Comparison of ENCODE assay signal across 29 cellular contexts in genomic region chr3:150766742-150767141, GRCh38. TPM values are rescaled to one million over a fixed set of nuclear protein-coding genes. Genes with fewer than 3 reads are reported as not detected.
A peak's percentile ranks its signal among the peaks of the same experiment; 100 is the strongest.
DNase-seq lines count a peak whose midpoint lies in the region; ATAC-seq, FAIRE-seq and TF ChIP-seq lines count a peak whose summit lies in the region.
"Had no signal": no experiment of that assay in that cellular context is flagged by ENCODE, and none has a peak within 500 bp of the region (broad histone marks: within the 10 kb centered on the region; RNA-seq: fewer than 3 reads in every experiment).

No MANE protein-coding gene starts in this region.

- H3K9me3 Mint-ChIP-seq in activated CD8-positive, alpha-beta memory T cell treated with anti-CD3 and anti-CD28 coated beads, Interleukin-2, amount 10 ng/mL, durations not matched to agents 7 days and 5 days (ENCODE audit: low read depth): no peaks in the 10 kb centered on the region
- no peaks in the 10 kb centered on the region for H3K9me3 Mint-ChIP-seq in astrocyte (ENCODE audit: unreplicated experiment)
- no peaks in the 10 kb centered on the region for H3K9me3 Mint-ChIP-seq in MCF 10A (ENCODE audit: unreplicated experiment)
- H3K9me3 Mint-ChIP-seq: central memory CD8-positive, alpha-beta T cell; nephron progenitor cell had no signal

- intact Hi-C loops in MCF 10A (cut with micrococcal nuclease): no loop called here
- intact Hi-C loops in kidney (cut with DNase I): no loop called here
- intact Hi-C loops in Right ventricle myocardium superior (cut with DNase I): no loop called here

- H3F3A ChIP-seq in DOHH2 (ENCODE audit: control insufficient read depth, insufficient read depth): peaks cover 11% of the 10 kb centered on the region

- CTCF ChIA-PET in activated CD8-positive, alpha-beta memory T cell treated with anti-CD3 and anti-CD28 coated beads, Interleukin-2, amount 10 ng/mL, durations not matched to agents 7 days and 5 days (lab: Charles Lee): interaction anchor here (1.4 to 1.6 kb wide), 3 partner anchors 10 to 98 kb away, joined by 3 to 6 read pairs (median 4); no protein-coding TSS in a partner anchor
- CTCF ChIA-PET in MCF 10A (lab: Yijun Ruan, JAX): interaction anchor here (0.7 to 3.6 kb wide), 5 partner anchors 10 to 300 kb away, joined by 3 to 17 read pairs (median 4); no protein-coding TSS in a partner anchor

- POLR2A ChIA-PET in MCF 10A (lab: Yijun Ruan, JAX): interaction anchor here (1.2 kb wide), 1 partner anchor 43 kb away, joined by 3 read pairs; no protein-coding TSS in a partner anchor

- TF ChIP-seq CTCF in DOHH2 (IDR thresholded peaks at IDR 0.05; ENCODE audit: low read depth, low read length, poor library complexity, severe bottlenecking): no peak
- TF ChIP-seq CTCF in OCI-LY3 (IDR thresholded peaks at IDR 0.05; ENCODE audit: low read depth, low read length): no peak
- no peak for TF ChIP-seq CTCF in astrocyte (IDR thresholded peaks at IDR 0.05; ENCODE audit: insufficient read depth, low read depth, low read length)
- TF ChIP-seq CTCF in MCF 10A (IDR thresholded peaks at IDR 0.05; ENCODE audit: unreplicated experiment): no peak
- no peak for TF ChIP-seq CTCF in kidney (IDR thresholded peaks at IDR 0.05; ENCODE audit: borderline replicate concordance, extremely low read depth, insufficient read depth)

- H3K4me3 ChIP-seq in DOHH2 (ENCODE audit: low read length) (peak overlapping the region; percentile 55), OCI-LY3 (ENCODE audit: low read length) (no peak overlapping the region), astrocyte (ENCODE audit: insufficient read depth, low read depth, low read length) (no peak overlapping the region), kidney (ENCODE audit: low read length in 2 of 2) (no peak overlapping the region)
- H3K4me3 ChIP-seq: A549, esophagus squamous epithelium, lung, ovary, skin epidermis, upper lobe of left lung had no signal

- no peaks in the 10 kb centered on the region for H3K36me3 ChIP-seq in DOHH2 (ENCODE audit: control insufficient read depth, low read length)
- no peaks in the 10 kb centered on the region for H3K36me3 ChIP-seq in OCI-LY3 (replicated peaks; ENCODE audit: low read depth, low read length)
- H3K36me3 ChIP-seq in astrocyte (ENCODE audit: insufficient read depth, low read length): no peaks in the 10 kb centered on the region
- no peaks in the 10 kb centered on the region for H3K36me3 ChIP-seq in kidney (ENCODE audit: control insufficient read depth in 1 of 2, insufficient read depth in 2 of 2, low read length in 2 of 2)
- H3K36me3 ChIP-seq: esophagus squamous epithelium, ovary, upper lobe of left lung had no signal

- H3K27ac ChIP-seq in DOHH2 (ENCODE audit: low read depth, low read length) (peak overlapping the region; percentile 21), OCI-LY3 (ENCODE audit: low read length) (no peak overlapping the region), astrocyte (ENCODE audit: low read depth, low read length) (no peak overlapping the region), kidney (ENCODE audit: low read depth in 2 of 2, low read length in 2 of 2) (no peak overlapping the region)
- H3K27ac ChIP-seq: A549, esophagus squamous epithelium, ovary, skin epidermis, upper lobe of left lung had no signal

- peak; percentile 37 for DNase-seq in activated CD8-positive, alpha-beta memory T cell treated with anti-CD3 and anti-CD28 coated beads for 24 hours
- DNase-seq in activated CD8-positive, alpha-beta memory T cell treated with anti-CD3 and anti-CD28 coated beads, Interleukin-2, amount 10 ng/mL, durations not matched to agents 7 days and 5 days: no peak
- no peak for DNase-seq in astrocyte (ENCODE audit: low read depth)
- DNase-seq in MCF 10A (ENCODE audit: unreplicated experiment): no peak
- DNase-seq in kidney: no peak
- DNase-seq in Right ventricle myocardium superior: no peak
- DNase-seq: activated CD4-positive, alpha-beta T cell treated with anti-CD3 and anti-CD28 coated beads, Interleukin-2, amount 50 U/mL, for 1 hour; COR-L47; dermis blood vessel endothelial cell; esophagus squamous epithelium; foreskin melanocyte; GDM1; KBM-7; NCI-H1436 treated with DMSO at 0.1 percent for 48 hours; NCI-H446 treated with DMSO at 0.1 percent for 48 hours; NCI-H82; nephron progenitor cell; OCI-M1; ovary; upper lobe of left lung had no signal

- no peak overlapping the region for H3K4me3 Mint-ChIP-seq in activated CD8-positive, alpha-beta memory T cell treated with anti-CD3 and anti-CD28 coated beads, Interleukin-2, amount 10 ng/mL, durations not matched to agents 7 days and 5 days
- H3K4me3 Mint-ChIP-seq in astrocyte (ENCODE audit: unreplicated experiment): no peak overlapping the region
- H3K4me3 Mint-ChIP-seq in MCF 10A (ENCODE audit: unreplicated experiment): no peak overlapping the region
- H3K4me3 Mint-ChIP-seq: central memory CD8-positive, alpha-beta T cell; nephron progenitor cell had no signal

- H3K79me2 ChIP-seq in DOHH2 (ENCODE audit: control insufficient read depth, low read length): peaks cover 6% of the 10 kb centered on the region
- H3K79me2 ChIP-seq in OCI-LY3 (ENCODE audit: low read length): peaks cover 14% of the 10 kb centered on the region
- peaks cover 7% of the 10 kb centered on the region for H3K79me2 ChIP-seq in astrocyte (ENCODE audit: insufficient read depth, low read length)

- peaks cover 50% of the 10 kb centered on the region for H3K4me1 ChIP-seq in DOHH2 (ENCODE audit: control insufficient read depth, low read length)
- peaks cover 34% of the 10 kb centered on the region for H3K4me1 ChIP-seq in OCI-LY3 (ENCODE audit: low read length)
- peaks cover 18% of the 10 kb centered on the region for H3K4me1 ChIP-seq in astrocyte (ENCODE audit: insufficient read depth, low read length)
- peaks cover 4 to 6% of the 10 kb centered on the region in 2 donors for H3K4me1 ChIP-seq in kidney (ENCODE audit: control insufficient read depth in 1 of 2, insufficient read depth in 1 of 2, low read depth in 1 of 2, low read length in 2 of 2)

- BruUV-seq in MCF 10A (replicated peaks; lab: Mats Ljungman, UMichigan): no TSS peak

- no peak for FAIRE-seq in astrocyte (lab: Jason Lieb, UNC)
- FAIRE-seq in kidney (lab: Jason Lieb, UNC): no peak
- FAIRE-seq: A549, H54, HTR-8/SVneo had no signal

- H3K9me3 ChIP-seq in DOHH2 (ENCODE audit: control insufficient read depth, insufficient read depth, low read length) (no peaks in the 10 kb centered on the region), OCI-LY3 (ENCODE audit: insufficient read depth, low read length) (no peaks in the 10 kb centered on the region), astrocyte (ENCODE audit: insufficient read depth, low read depth, low read length) (no peaks in the 10 kb centered on the region), kidney (ENCODE audit: control insufficient read depth in 1 of 2, low read length in 2 of 2) (no peaks in the 10 kb centered on the region)
- H3K9me3 ChIP-seq: A549, esophagus squamous epithelium, ovary, upper lobe of left lung had no signal

- H3K4me2 ChIP-seq in DOHH2 (ENCODE audit: low read length) (peak overlapping the region; percentile 86), OCI-LY3 (ENCODE audit: low read length) (peak overlapping the region; percentile 75), astrocyte (ENCODE audit: low read length) (peak overlapping the region; percentile 58)
- H3K4me2 ChIP-seq: A549 had no signal

- no peaks in the 10 kb centered on the region for H3K9me2 ChIP-seq in DOHH2 (replicated peaks; ENCODE audit: control insufficient read depth, low read length)

- H3K9ac ChIP-seq in OCI-LY3 (ENCODE audit: low read length) (no peak overlapping the region), astrocyte (ENCODE audit: low read length) (no peak overlapping the region), kidney (ENCODE audit: low read length in 2 of 2) (no peak overlapping the region)

- no peaks in the 10 kb centered on the region for H4K20me1 ChIP-seq in DOHH2 (ENCODE audit: control insufficient read depth, insufficient read depth, low read depth, low read length)
- H4K20me1 ChIP-seq in OCI-LY3 (ENCODE audit: insufficient read depth, low read length): no peaks in the 10 kb centered on the region; the same call in 1 of the 2 replicates
- H4K20me1 ChIP-seq in astrocyte (ENCODE audit: insufficient read depth, low read length): no peaks in the 10 kb centered on the region

- no peak overlapping the region for H3K27ac Mint-ChIP-seq in activated CD8-positive, alpha-beta memory T cell treated with anti-CD3 and anti-CD28 coated beads, Interleukin-2, amount 10 ng/mL, durations not matched to agents 7 days and 5 days
- H3K27ac Mint-ChIP-seq in astrocyte (ENCODE audit: unreplicated experiment) (peak overlapping the region; percentile 75), MCF 10A (ENCODE audit: low read depth, unreplicated experiment) (no peak overlapping the region)
- H3K27ac Mint-ChIP-seq: nephron progenitor cell had no signal

- no peak for ATAC-seq in activated CD8-positive, alpha-beta memory T cell treated with anti-CD3 and anti-CD28 coated beads, Interleukin-2, amount 10 ng/mL, durations not matched to agents 7 days and 5 days
- ATAC-seq in Right ventricle myocardium superior (ENCODE audit: poor library complexity): no peak
- ATAC-seq: A549, SK-N-SH treated with all-trans-retinoic acid at 6 μM for 48 hours had no signal

- H3K27me3 Mint-ChIP-seq in activated CD8-positive, alpha-beta memory T cell treated with anti-CD3 and anti-CD28 coated beads, Interleukin-2, amount 10 ng/mL, durations not matched to agents 7 days and 5 days: no peaks in the 10 kb centered on the region
- H3K27me3 Mint-ChIP-seq in astrocyte (ENCODE audit: low read depth, unreplicated experiment): peaks cover 2% of the 10 kb centered on the region
- H3K27me3 Mint-ChIP-seq in MCF 10A (ENCODE audit: insufficient read depth, unreplicated experiment): no peaks in the 10 kb centered on the region
- H3K27me3 Mint-ChIP-seq: central memory CD8-positive, alpha-beta T cell had no signal

- H3K27me3 ChIP-seq in DOHH2 (ENCODE audit: control insufficient read depth, low read length) (peaks cover 48% of the 10 kb centered on the region), OCI-LY3 (ENCODE audit: low read depth, low read length) (peaks cover 16% of the 10 kb centered on the region), astrocyte (ENCODE audit: insufficient read depth, low read length) (no peaks in the 10 kb centered on the region)
- H3K27me3 ChIP-seq: esophagus squamous epithelium, ovary, upper lobe of left lung had no signal

- H3K4me1 Mint-ChIP-seq in activated CD8-positive, alpha-beta memory T cell treated with anti-CD3 and anti-CD28 coated beads, Interleukin-2, amount 10 ng/mL, durations not matched to agents 7 days and 5 days: peaks cover 26% of the 10 kb centered on the region
- peaks cover 33% of the 10 kb centered on the region for H3K4me1 Mint-ChIP-seq in astrocyte (ENCODE audit: low read depth, unreplicated experiment)
- peaks cover 15% of the 10 kb centered on the region for H3K4me1 Mint-ChIP-seq in MCF 10A (ENCODE audit: insufficient read depth, unreplicated experiment)

- H2AFZ ChIP-seq in OCI-LY3 (ENCODE audit: low read depth, low read length) (no peak overlapping the region), astrocyte (ENCODE audit: low read depth, low read length) (no peak overlapping the region)

- H3K36me3 Mint-ChIP-seq in activated CD8-positive, alpha-beta memory T cell treated with anti-CD3 and anti-CD28 coated beads, Interleukin-2, amount 10 ng/mL, durations not matched to agents 7 days and 5 days: peaks cover 2% of the 10 kb centered on the region
- no peaks in the 10 kb centered on the region for H3K36me3 Mint-ChIP-seq in astrocyte (ENCODE audit: low read depth, unreplicated experiment)
- no peaks in the 10 kb centered on the region for H3K36me3 Mint-ChIP-seq in MCF 10A (ENCODE audit: insufficient read depth, unreplicated experiment)

RNA-seq across cellular contexts. Expression of gene SIAH2, which starts 3.8 kb away (rescaled TPM):
- total RNA-seq in activated CD8-positive, alpha-beta memory T cell treated with anti-CD3 and anti-CD28 coated beads, Interleukin-2, amount 10 ng/mL, durations not matched to agents 7 days and 5 days: 10 to 100 TPM; 34.7 to 54.2 TPM
- total RNA-seq in astrocyte (39.3 and 46.2 TPM in 2 replicates), MCF 10A (2022) (20.0 and 35.4 TPM in 2 replicates), kidney (24.6 TPM), Right ventricle myocardium superior (18.2 TPM)
- polyA plus RNA-seq in kidney (ENCODE audit: insufficient read depth, low read depth, low replicate concordance): 16.9 TPM
